ENCODE assay signal across 11 cellular contexts in genomic region chr16:57538235-57538711, GRCh38. TPM values are rescaled to one million over a fixed set of nuclear protein-coding genes. Genes with fewer than 3 reads are reported as not detected.
DNase-seq lines count a peak whose midpoint lies in the region; ATAC-seq and TF ChIP-seq lines count a peak whose summit lies in the region.
"Had no signal": no experiment of that assay in that cellular context is flagged by ENCODE, and none has a peak within 500 bp of the region (broad histone marks: within the 10 kb centered on the region; RNA-seq: fewer than 3 reads in every experiment).

No MANE protein-coding gene starts in this region.

- peak overlapping the region; percentile 78 to 91 (median 89) for H3K4me3 Mint-ChIP-seq in CD4-positive, CD25-positive, alpha-beta regulatory T cell
- H3K4me3 Mint-ChIP-seq in activated T-cell treated with anti-CD3 and anti-CD28 coated beads, Interleukin-2, amount 50 U/mL, for 24 hours: peak overlapping the region; percentile 80

- H3K9me3 Mint-ChIP-seq in CD4-positive, CD25-positive, alpha-beta regulatory T cell: no peaks in the 10 kb centered on the region
- no peaks in the 10 kb centered on the region for H3K9me3 Mint-ChIP-seq in activated T-cell treated with anti-CD3 and anti-CD28 coated beads, Interleukin-2, amount 50 U/mL, for 24 hours

- H3K9me3 ChIP-seq in CD4-positive, CD25-positive, alpha-beta regulatory T cell (ENCODE audit: control insufficient read depth in 2 of 2, low read length in 2 of 2): no peaks in the 10 kb centered on the region
- H3K9me3 ChIP-seq in psoas muscle: no peaks in the 10 kb centered on the region
- H3K9me3 ChIP-seq: mucosa of descending colon had no signal

- H3K27me3 Mint-ChIP-seq in CD4-positive, CD25-positive, alpha-beta regulatory T cell: no peaks in the 10 kb centered on the region
- no peaks in the 10 kb centered on the region for H3K27me3 Mint-ChIP-seq in activated T-cell treated with anti-CD3 and anti-CD28 coated beads, Interleukin-2, amount 50 U/mL, for 24 hours

- intact Hi-C loops in psoas muscle (cut with DNase I): no loop called here

- in situ Hi-C loops in GM13977 (cut with MboI; ENCODE audit: low pct_unique_long_range_greater_than_20kb, low sequenced_read_pairs, unreplicated experiment): no loop called here

- peaks cover 15 to 62% (median 29%) of the 10 kb centered on the region in 4 donors for H3K4me1 Mint-ChIP-seq in CD4-positive, CD25-positive, alpha-beta regulatory T cell
- H3K4me1 Mint-ChIP-seq in activated T-cell treated with anti-CD3 and anti-CD28 coated beads, Interleukin-2, amount 50 U/mL, for 24 hours (ENCODE audit: low read depth): peaks cover 76% of the 10 kb centered on the region

- no peak for ATAC-seq in CD4-positive, CD25-positive, alpha-beta regulatory T cell (ENCODE audit: low read depth in 2 of 2)
- no peak for ATAC-seq in psoas muscle
- ATAC-seq: mucosa of descending colon had no signal

- TF ChIP-seq CTCF in GM13977 (IDR thresholded peaks at IDR 0.05; ENCODE audit: extremely low read depth, insufficient read depth, missing control alignments) (no peak), psoas muscle (IDR thresholded peaks at IDR 0.05) (no peak)

- no peaks in the 10 kb centered on the region for H3K36me3 ChIP-seq in CD4-positive, CD25-positive, alpha-beta regulatory T cell (ENCODE audit: control insufficient read depth, insufficient read depth, low read length)
- H3K36me3 ChIP-seq in psoas muscle (ENCODE audit: insufficient read depth in 1 of 2, low read depth in 1 of 2): no peaks in the 10 kb centered on the region

- 78 to 85% (median 80%) methylated on average over 14 of the region's 14 CpGs for WGBS in psoas muscle, 3 donors

- H3K4me3 ChIP-seq in CD4-positive, CD25-positive, alpha-beta regulatory T cell (ENCODE audit: low read depth, low read length): peak overlapping the region; percentile 76
- no peak overlapping the region for H3K4me3 ChIP-seq in psoas muscle
- H3K4me3 ChIP-seq: mucosa of descending colon had no signal

- peak overlapping the region in 2 of 3 donors; percentile 82 to 85 for H3K27ac Mint-ChIP-seq in CD4-positive, CD25-positive, alpha-beta regulatory T cell
- H3K27ac Mint-ChIP-seq in activated T-cell treated with anti-CD3 and anti-CD28 coated beads, Interleukin-2, amount 50 U/mL, for 24 hours: peak overlapping the region; percentile 91

- H3K4me1 ChIP-seq in CD4-positive, CD25-positive, alpha-beta regulatory T cell (ENCODE audit: control insufficient read depth, insufficient read depth, low read length, poor library complexity, severe bottlenecking): peaks cover 34% of the 10 kb centered on the region
- peaks cover 11% of the 10 kb centered on the region for H3K4me1 ChIP-seq in psoas muscle

- no peaks in the 10 kb centered on the region for H3K36me3 Mint-ChIP-seq in CD4-positive, CD25-positive, alpha-beta regulatory T cell
- H3K36me3 Mint-ChIP-seq in activated T-cell treated with anti-CD3 and anti-CD28 coated beads, Interleukin-2, amount 50 U/mL, for 24 hours (ENCODE audit: low read depth): peaks cover 2% of the 10 kb centered on the region

- peak overlapping the region; percentile 93 for H3K27ac ChIP-seq in CD4-positive, CD25-positive, alpha-beta regulatory T cell (ENCODE audit: insufficient read depth, low read length, poor library complexity, severe bottlenecking)
- H3K27ac ChIP-seq in psoas muscle: no peak overlapping the region

- DNase-seq in CD4-positive, CD25-positive, alpha-beta regulatory T cell: no peak
- DNase-seq in GM13977 (ENCODE audit: low spot score) (peak; percentile 39), mucosa of gallbladder (ENCODE audit: low spot score) (peak; percentile 9), NCI-H187 (lab: John Stamatoyannopoulos, UW) (no peak), psoas muscle (no peak), NCI-H2029 (lab: John Stamatoyannopoulos, UW) (no peak), DMS 273 (lab: John Stamatoyannopoulos, UW; ENCODE audit: unreplicated experiment) (no peak)
- DNase-seq in activated T-cell treated with anti-CD3 and anti-CD28 coated beads, Interleukin-2, amount 50 U/mL, for 24 hours: peak; percentile 50
- DNase-seq: NCI-H2081 had no signal

- no peaks in the 10 kb centered on the region for H3K27me3 ChIP-seq in CD4-positive, CD25-positive, alpha-beta regulatory T cell (ENCODE audit: control insufficient read depth, insufficient read depth, low read length)
- no peaks in the 10 kb centered on the region for H3K27me3 ChIP-seq in psoas muscle (ENCODE audit: insufficient read depth in 3 of 3, low read length in 2 of 3)

RNA-seq across cellular contexts. Expression of gene CCDC102A, which starts 1.9 kb away (rescaled TPM):
- total RNA-seq in CD4-positive, CD25-positive, alpha-beta regulatory T cell: 4.7 TPM
- 1 to 10 TPM; 1.9 to 4.0 (median 2.8) TPM for polyA plus RNA-seq in CD4-positive, CD25-positive, alpha-beta regulatory T cell
- total RNA-seq in mucosa of gallbladder (10.2 TPM), psoas muscle (1 to 10 TPM; 1.2 to 2.4 (median 1.9) TPM)
- polyA plus RNA-seq in psoas muscle: 1 to 10 TPM in 2 of 3 donors, under 1 TPM in 1; 0.95 to 2.1 (median 1.2) TPM
- polyA plus RNA-seq: CD14-positive monocyte had no signal

RNA-seq across cellular contexts. Expression of gene ADGRG5, which starts 4.2 kb away (rescaled TPM):
- total RNA-seq in CD4-positive, CD25-positive, alpha-beta regulatory T cell: 0.72 TPM
- 1 to 10 TPM in 1 of 4 donors, under 1 TPM in 3; 0.26 to 1.1 (median 0.51) TPM for polyA plus RNA-seq in CD4-positive, CD25-positive, alpha-beta regulatory T cell
- 3.7 TPM for total RNA-seq in mucosa of gallbladder
- total RNA-seq in psoas muscle: under 1 TPM in 3 of 4 donors, not detected in 1; 0.11 to 0.37 (median 0.19) TPM
- polyA plus RNA-seq in psoas muscle: under 1 TPM in 1 of 3 donors, not detected in 2; 0.05 TPM

RNA-seq across cellular contexts. Expression of gene DOK4, which starts 52.0 kb away (rescaled TPM):
- 1.8 TPM for total RNA-seq in CD4-positive, CD25-positive, alpha-beta regulatory T cell
- 1 to 10 TPM in 3 of 4 donors, under 1 TPM in 1; 0.99 to 1.4 (median 1.1) TPM for polyA plus RNA-seq in CD4-positive, CD25-positive, alpha-beta regulatory T cell
- total RNA-seq in mucosa of gallbladder (123 TPM), psoas muscle (1 to 10 TPM; 1.5 to 4.3 (median 2.4) TPM)
- polyA plus RNA-seq in psoas muscle: 1 to 10 TPM; 1.3 to 2.2 (median 1.5) TPM

Comparison
In these comparisons a context has a peak if more than half of its experiments do, and no peak if none do; other contexts are left out.
1. DNase-seq: peak in GM13977 (single experiment), activated T-cell treated with anti-CD3 and anti-CD28 coated beads, Interleukin-2, amount 50 U/mL, for 24 hours (single experiment) and mucosa of gallbladder (single experiment); none in CD4-positive, CD25-positive, alpha-beta regulatory T cell (0 of 3), NCI-H187 (0 of 2), psoas muscle (0 of 2), NCI-H2029 (single experiment) and DMS 273 (single experiment).
2. RNA of gene DOK4, which starts 52.0 kb away (total RNA-seq): 123 TPM in mucosa of gallbladder (single experiment); 1.5 to 4.3 TPM in psoas muscle and 1.8 TPM in CD4-positive, CD25-positive, alpha-beta regulatory T cell (single experiment); every median in the first group is over 10 times any median in the second.